In the genomic region with DNA sequence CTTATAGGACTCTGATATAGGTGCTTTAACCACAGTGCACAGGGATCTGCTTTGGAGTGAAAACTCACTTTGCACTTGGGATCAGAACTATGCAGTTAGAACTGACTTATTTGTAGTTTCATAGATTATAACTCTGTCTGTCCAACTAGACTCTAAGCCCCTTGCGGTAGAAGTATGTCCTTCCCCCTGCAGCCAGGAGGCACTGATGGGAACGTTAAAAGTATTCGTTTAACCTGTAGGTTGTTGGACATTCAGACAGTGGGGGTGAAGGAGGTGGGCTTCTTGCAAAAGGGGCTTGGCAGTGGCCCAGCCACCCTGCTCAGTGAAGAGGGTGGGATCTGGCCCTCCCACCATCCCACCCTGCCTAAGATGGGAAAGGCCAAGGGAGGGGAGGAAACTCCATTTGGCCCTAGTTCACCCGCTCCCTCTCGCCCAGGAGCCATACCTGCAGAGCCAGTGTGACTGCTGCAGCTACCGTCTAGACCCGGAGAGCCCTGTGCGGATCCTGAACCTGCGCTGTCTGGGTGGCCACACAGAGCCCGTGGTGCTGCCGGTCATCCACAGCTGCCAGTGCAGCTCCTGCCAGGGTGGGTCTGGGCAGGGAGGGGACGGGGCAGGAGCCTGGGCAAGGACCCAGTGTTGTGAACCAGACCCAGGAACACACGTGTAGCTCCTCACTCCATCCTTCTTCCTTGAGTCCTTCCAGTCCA, we compare ENCODE assay signal across 1 cellular context.
TF ChIP-seq lines count a peak whose summit lies in the region.

No MANE protein-coding gene starts in this region.

TF ChIP-seq in GM23338, 12 proteins besides CTCF, POLR2A, EP300 and RAD21:
- TF ChIP-seq NANOG (IDR thresholded peaks at IDR 0.05; ENCODE audit: borderline replicate concordance) (no peak), ZNF331 (CRISPR knock-in tag; IDR thresholded peaks at IDR 0.05; ENCODE audit: low read depth) (no peak), EZH2phosphoT487 (IDR thresholded peaks at IDR 0.05; ENCODE audit: unreplicated experiment) (no peak), CREB1 (CRISPR knock-in tag; IDR thresholded peaks at IDR 0.05; ENCODE audit: low read depth) (no peak), POLR2AphosphoS5 (IDR thresholded peaks at IDR 0.05; ENCODE audit: low read depth) (no peak), ZNF114 (CRISPR knock-in tag; IDR thresholded peaks at IDR 0.05) (no peak), JUNB (IDR thresholded peaks at IDR 0.05; ENCODE audit: unreplicated experiment) (no peak), STAT1 (IDR thresholded peaks at IDR 0.05; ENCODE audit: unreplicated experiment) (no peak), EZH2 (IDR thresholded peaks at IDR 0.05; ENCODE audit: low read depth, unreplicated experiment) (no peak)
- TF ChIP-seq, protein P1, sequence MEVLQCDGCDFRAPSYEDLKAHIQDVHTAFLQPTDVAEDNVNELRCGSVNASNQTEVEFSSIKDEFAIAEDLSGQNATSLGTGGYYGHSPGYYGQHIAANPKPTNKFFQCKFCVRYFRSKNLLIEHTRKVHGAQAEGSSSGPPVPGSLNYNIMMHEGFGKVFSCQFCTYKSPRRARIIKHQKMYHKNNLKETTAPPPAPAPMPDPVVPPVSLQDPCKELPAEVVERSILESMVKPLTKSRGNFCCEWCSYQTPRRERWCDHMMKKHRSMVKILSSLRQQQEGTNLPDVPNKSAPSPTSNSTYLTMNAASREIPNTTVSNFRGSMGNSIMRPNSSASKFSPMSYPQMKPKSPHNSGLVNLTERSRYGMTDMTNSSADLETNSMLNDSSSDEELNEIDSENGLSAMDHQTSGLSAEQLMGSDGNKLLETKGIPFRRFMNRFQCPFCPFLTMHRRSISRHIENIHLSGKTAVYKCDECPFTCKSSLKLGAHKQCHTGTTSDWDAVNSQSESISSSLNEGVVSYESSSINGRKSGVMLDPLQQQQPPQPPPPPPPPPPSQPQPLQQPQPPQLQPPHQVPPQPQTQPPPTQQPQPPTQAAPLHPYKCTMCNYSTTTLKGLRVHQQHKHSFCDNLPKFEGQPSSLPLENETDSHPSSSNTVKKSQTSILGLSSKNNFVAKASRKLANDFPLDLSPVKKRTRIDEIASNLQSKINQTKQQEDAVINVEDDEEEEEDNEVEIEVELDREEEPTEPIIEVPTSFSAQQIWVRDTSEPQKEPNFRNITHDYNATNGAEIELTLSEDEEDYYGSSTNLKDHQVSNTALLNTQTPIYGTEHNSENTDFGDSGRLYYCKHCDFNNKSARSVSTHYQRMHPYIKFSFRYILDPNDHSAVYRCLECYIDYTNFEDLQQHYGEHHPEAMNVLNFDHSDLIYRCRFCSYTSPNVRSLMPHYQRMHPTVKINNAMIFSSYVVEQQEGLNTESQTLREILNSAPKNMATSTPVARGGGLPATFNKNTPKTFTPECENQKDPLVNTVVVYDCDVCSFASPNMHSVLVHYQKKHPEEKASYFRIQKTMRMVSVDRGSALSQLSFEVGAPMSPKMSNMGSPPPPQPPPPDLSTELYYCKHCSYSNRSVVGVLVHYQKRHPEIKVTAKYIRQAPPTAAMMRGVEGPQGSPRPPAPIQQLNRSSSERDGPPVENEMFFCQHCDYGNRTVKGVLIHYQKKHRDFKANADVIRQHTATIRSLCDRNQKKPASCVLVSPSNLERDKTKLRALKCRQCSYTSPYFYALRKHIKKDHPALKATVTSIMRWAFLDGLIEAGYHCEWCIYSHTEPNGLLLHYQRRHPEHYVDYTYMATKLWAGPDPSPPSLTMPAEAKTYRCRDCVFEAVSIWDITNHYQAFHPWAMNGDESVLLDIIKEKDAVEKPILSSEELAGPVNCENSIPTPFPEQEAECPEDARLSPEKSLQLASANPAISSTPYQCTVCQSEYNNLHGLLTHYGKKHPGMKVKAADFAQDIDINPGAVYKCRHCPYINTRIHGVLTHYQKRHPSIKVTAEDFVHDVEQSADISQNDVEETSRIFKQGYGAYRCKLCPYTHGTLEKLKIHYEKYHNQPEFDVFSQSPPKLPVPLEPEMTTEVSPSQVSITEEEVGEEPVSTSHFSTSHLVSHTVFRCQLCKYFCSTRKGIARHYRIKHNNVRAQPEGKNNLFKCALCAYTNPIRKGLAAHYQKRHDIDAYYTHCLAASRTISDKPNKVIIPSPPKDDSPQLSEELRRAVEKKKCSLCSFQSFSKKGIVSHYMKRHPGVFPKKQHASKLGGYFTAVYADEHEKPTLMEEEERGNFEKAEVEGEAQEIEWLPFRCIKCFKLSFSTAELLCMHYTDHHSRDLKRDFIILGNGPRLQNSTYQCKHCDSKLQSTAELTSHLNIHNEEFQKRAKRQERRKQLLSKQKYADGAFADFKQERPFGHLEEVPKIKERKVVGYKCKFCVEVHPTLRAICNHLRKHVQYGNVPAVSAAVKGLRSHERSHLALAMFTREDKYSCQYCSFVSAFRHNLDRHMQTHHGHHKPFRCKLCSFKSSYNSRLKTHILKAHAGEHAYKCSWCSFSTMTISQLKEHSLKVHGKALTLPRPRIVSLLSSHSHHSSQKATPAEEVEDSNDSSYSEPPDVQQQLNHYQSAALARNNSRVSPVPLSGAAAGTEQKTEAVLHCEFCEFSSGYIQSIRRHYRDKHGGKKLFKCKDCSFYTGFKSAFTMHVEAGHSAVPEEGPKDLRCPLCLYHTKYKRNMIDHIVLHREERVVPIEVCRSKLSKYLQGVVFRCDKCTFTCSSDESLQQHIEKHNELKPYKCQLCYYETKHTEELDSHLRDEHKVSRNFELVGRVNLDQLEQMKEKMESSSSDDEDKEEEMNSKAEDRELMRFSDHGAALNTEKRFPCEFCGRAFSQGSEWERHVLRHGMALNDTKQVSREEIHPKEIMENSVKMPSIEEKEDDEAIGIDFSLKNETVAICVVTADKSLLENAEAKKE (CRISPR knock-in tag; IDR thresholded peaks at IDR 0.05): no peak
- TF ChIP-seq, protein P2, sequence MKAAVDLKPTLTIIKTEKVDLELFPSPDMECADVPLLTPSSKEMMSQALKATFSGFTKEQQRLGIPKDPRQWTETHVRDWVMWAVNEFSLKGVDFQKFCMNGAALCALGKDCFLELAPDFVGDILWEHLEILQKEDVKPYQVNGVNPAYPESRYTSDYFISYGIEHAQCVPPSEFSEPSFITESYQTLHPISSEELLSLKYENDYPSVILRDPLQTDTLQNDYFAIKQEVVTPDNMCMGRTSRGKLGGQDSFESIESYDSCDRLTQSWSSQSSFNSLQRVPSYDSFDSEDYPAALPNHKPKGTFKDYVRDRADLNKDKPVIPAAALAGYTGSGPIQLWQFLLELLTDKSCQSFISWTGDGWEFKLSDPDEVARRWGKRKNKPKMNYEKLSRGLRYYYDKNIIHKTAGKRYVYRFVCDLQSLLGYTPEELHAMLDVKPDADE (IDR thresholded peaks at IDR 0.05): no peak
- TF ChIP-seq, protein P3, sequence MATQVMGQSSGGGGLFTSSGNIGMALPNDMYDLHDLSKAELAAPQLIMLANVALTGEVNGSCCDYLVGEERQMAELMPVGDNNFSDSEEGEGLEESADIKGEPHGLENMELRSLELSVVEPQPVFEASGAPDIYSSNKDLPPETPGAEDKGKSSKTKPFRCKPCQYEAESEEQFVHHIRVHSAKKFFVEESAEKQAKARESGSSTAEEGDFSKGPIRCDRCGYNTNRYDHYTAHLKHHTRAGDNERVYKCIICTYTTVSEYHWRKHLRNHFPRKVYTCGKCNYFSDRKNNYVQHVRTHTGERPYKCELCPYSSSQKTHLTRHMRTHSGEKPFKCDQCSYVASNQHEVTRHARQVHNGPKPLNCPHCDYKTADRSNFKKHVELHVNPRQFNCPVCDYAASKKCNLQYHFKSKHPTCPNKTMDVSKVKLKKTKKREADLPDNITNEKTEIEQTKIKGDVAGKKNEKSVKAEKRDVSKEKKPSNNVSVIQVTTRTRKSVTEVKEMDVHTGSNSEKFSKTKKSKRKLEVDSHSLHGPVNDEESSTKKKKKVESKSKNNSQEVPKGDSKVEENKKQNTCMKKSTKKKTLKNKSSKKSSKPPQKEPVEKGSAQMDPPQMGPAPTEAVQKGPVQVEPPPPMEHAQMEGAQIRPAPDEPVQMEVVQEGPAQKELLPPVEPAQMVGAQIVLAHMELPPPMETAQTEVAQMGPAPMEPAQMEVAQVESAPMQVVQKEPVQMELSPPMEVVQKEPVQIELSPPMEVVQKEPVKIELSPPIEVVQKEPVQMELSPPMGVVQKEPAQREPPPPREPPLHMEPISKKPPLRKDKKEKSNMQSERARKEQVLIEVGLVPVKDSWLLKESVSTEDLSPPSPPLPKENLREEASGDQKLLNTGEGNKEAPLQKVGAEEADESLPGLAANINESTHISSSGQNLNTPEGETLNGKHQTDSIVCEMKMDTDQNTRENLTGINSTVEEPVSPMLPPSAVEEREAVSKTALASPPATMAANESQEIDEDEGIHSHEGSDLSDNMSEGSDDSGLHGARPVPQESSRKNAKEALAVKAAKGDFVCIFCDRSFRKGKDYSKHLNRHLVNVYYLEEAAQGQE (IDR thresholded peaks at IDR 0.05; ENCODE audit: unreplicated experiment): no peak
